Comparison of ENCODE assay signal across 26 cellular contexts in the genomic region with DNA sequence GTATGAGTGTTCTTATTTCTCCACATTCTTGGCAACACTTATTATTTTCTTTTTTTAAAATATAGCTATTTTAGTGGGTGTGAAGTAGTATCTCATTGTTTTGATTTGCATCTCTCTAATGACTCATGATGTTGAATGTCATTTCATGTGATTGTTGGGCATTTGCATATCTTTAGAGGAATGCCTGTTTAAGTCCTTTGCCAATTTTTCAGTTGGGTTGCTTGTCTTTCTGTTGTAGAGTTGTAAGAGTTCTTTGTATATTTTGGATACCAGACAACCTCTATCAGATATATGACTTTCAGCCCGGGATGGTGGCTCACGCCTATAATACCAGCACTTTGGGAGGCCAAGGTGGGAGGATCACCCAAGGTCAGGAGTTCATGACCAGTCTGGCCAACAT. TPM values are rescaled to one million over a fixed set of nuclear protein-coding genes. Genes with fewer than 3 reads are reported as not detected.
DNase-seq lines count a peak whose midpoint lies in the region; ATAC-seq and TF ChIP-seq lines count a peak whose summit lies in the region.
"Had no signal": no experiment of that assay in that cellular context is flagged by ENCODE, and none has a peak within 500 bp of the region (broad histone marks: within the 10 kb centered on the region; RNA-seq: fewer than 3 reads in every experiment).

No MANE protein-coding gene starts in this region.

- TF ChIP-seq POLR2A in HCT116 (IDR thresholded peaks at IDR 0.05; ENCODE audit: borderline replicate concordance, extremely low read depth, insufficient read depth, insufficient read length): no peak

- ATAC-seq in HCT116 (no peak), HG03469 (IDR thresholded peaks at IDR 0.05; ENCODE audit: unreplicated experiment) (no peak), HG03045 (IDR thresholded peaks at IDR 0.05; ENCODE audit: unreplicated experiment) (no peak)
- ATAC-seq: activated T-cell treated with anti-CD3 and anti-CD28 coated beads, Interleukin-2, amount 50 U/mL, for 4 hours; effector memory CD8-positive, alpha-beta T cell; heart left ventricle; HepG2; left lobe of liver; Panc1; pancreas; right lobe of liver; T-cell had no signal

- H3K36me3 ChIP-seq in ACC112 (ENCODE audit: insufficient read depth, low read length) (no peaks in the 10 kb centered on the region), HCT116 (ENCODE audit: control insufficient read depth in 1 of 2, insufficient read depth in 2 of 2, low read length in 2 of 2) (no peaks in the 10 kb centered on the region)
- H3K36me3 ChIP-seq: heart left ventricle, pancreas, right lobe of liver, SJCRH30 had no signal

- intact Hi-C loops in HCT116 (cut with micrococcal nuclease): no loop called here

- CTCF ChIA-PET in HCT116 (lab: Charles Lee): no interaction called here

- in situ Hi-C loops in astrocyte of the spinal cord (cut with HindIII; ENCODE audit: low sequenced_read_pairs) (no loop called here), ACHN (cut with HindIII; ENCODE audit: low pct_ligation_motif_present, low pct_unique_long_range_greater_than_20kb, low sequenced_read_pairs) (no loop called here)

- BruUV-seq in HCT116 (replicated peaks; lab: Mats Ljungman, UMichigan): no TSS peak

- H3K27ac ChIP-seq in ACC112 (ENCODE audit: low read depth, low read length) (0 out of 2 replicates have a peak overlapping the region, but pooled peaks have one; percentile 13), HCT116 (ENCODE audit: low read depth, low read length) (no peak overlapping the region)
- H3K27ac ChIP-seq: heart left ventricle, pancreas, right lobe of liver, SJCRH30 had no signal

- H3K9me3 ChIP-seq in HCT116 (ENCODE audit: control insufficient read depth in 1 of 2, insufficient read depth in 1 of 2, low read depth in 1 of 2, low read length in 2 of 2): no peaks in the 10 kb centered on the region
- H3K9me3 ChIP-seq: heart left ventricle, pancreas, right lobe of liver, SJCRH30 had no signal

- H2AFZ ChIP-seq in ACC112 (ENCODE audit: low read length, unreplicated experiment) (no peak overlapping the region), HCT116 (ENCODE audit: low read depth, low read length, poor library complexity, severe bottlenecking) (peak overlapping the region; percentile 65)

- H3K9ac ChIP-seq in HCT116 (ENCODE audit: low read length): no peak overlapping the region

- no peaks in the 10 kb centered on the region; the same call in 1 of the 2 replicates for H4K20me1 ChIP-seq in HCT116 (ENCODE audit: insufficient read depth)

- H3K4me1 ChIP-seq in ACC112 (ENCODE audit: control insufficient read depth, insufficient read depth, low read length, unreplicated experiment) (peaks cover 15% of the 10 kb centered on the region), HCT116 (ENCODE audit: control insufficient read depth in 1 of 2, insufficient read depth in 2 of 2, low read length in 2 of 2) (peaks cover 0 to 7% of the 10 kb centered on the region in 2 experiments; a peak in 3 of 4 replicates)
- H3K4me1 ChIP-seq: pancreas, right lobe of liver, SJCRH30 had no signal

- no peak for DNase-seq in HCT116 (ENCODE audit: low read depth, low spot score)
- DNase-seq in astrocyte of the spinal cord (ENCODE audit: low read depth, low spot score): peak; percentile 54
- peak; percentile 98 for DNase-seq in fibroblast of the aortic adventitia (ENCODE audit: low read depth)
- no peak for DNase-seq in ACHN
- DNase-seq in UCSD-AML1 (lab: John Stamatoyannopoulos, UW; ENCODE audit: unreplicated experiment): no peak
- DNase-seq: activated naive CD4-positive, alpha-beta T cell treated with anti-CD3 and anti-CD28 coated beads for 36 hours; activated T-cell treated with anti-CD3 and anti-CD28 coated beads, Interleukin-2, amount 50 U/mL, for 4 hours; aorta; C1 segment of cervical spinal cord; effector memory CD8-positive, alpha-beta T cell; GF-D8; heart left ventricle; midbrain; NCI-H1436 treated with DMSO at 0.1 percent for 48 hours; NCI-H524; pancreas; right lobe of liver; SJCRH30; stimulated activated CD4-positive, alpha-beta T cell treated with anti-CD3 and anti-CD28 coated beads, Interleukin-15, amount 100 ng/mL, for 24 hours; T-cell had no signal

- TF ChIP-seq CTCF in HCT116 (IDR thresholded peaks at IDR 0.05 in 2 of 3, conservative IDR thresholded peaks at IDR 0.05 in 1 of 3; ENCODE audit: borderline replicate concordance in 1 of 3, insufficient read depth in 1 of 3, low read depth in 2 of 3, low read length in 2 of 3): no peak
- TF ChIP-seq CTCF in astrocyte of the spinal cord (IDR thresholded peaks at IDR 0.05; ENCODE audit: low read depth, low read length): no peak
- TF ChIP-seq CTCF in fibroblast of the aortic adventitia (IDR thresholded peaks at IDR 0.05; ENCODE audit: insufficient read depth, low read length): no peak

- no peak overlapping the region for H3K4me2 ChIP-seq in HCT116 (ENCODE audit: low read length)

- H3K27me3 ChIP-seq in ACC112 (ENCODE audit: insufficient read depth, low read length): no peaks in the 10 kb centered on the region
- no peaks in the 10 kb centered on the region for H3K27me3 ChIP-seq in HCT116 (ENCODE audit: insufficient read depth, low read length)
- H3K27me3 ChIP-seq: pancreas, SJCRH30 had no signal

- no peaks in the 10 kb centered on the region for H3K9me2 ChIP-seq in HCT116 (ENCODE audit: insufficient read depth)

- RAD21 ChIA-PET in HCT116 (lab: Charles Lee; ENCODE audit: low non-redundant PET in 1 of 2, low total read pairs in 2 of 2, uncharacterized antibody in 2 of 2, unreplicated experiment in 2 of 2): no interaction called here

- POLR2A ChIA-PET in HCT116 (lab: Charles Lee): no interaction called here

- TF ChIP-seq RAD21 in HCT116 (IDR thresholded peaks at IDR 0.05; ENCODE audit: low read depth): no peak

- H3K79me2 ChIP-seq in ACC112 (ENCODE audit: control insufficient read depth, insufficient read depth, low read length, unreplicated experiment): no peaks in the 10 kb centered on the region
- no peaks in the 10 kb centered on the region for H3K79me2 ChIP-seq in HCT116 (ENCODE audit: insufficient read depth, low read length)

- H3K4me3 ChIP-seq in ACC112 (ENCODE audit: low read depth, low read length) (no peak overlapping the region), HCT116 (replicated peaks in 1 of 2; ENCODE audit: low read depth in 1 of 2, low read length in 2 of 2) (no peak overlapping the region), astrocyte of the spinal cord (ENCODE audit: low read depth, low read length) (no peak overlapping the region), fibroblast of the aortic adventitia (ENCODE audit: low read depth, low read length) (no peak overlapping the region)
- H3K4me3 ChIP-seq: heart left ventricle, pancreas, right lobe of liver, SJCRH30 had no signal

TF ChIP-seq in HCT116, 20 proteins besides CTCF, POLR2A, EP300 and RAD21:
- TF ChIP-seq EGR1 (IDR thresholded peaks at IDR 0.05; ENCODE audit: low read depth): no peak
- TF ChIP-seq, protein P1, sequence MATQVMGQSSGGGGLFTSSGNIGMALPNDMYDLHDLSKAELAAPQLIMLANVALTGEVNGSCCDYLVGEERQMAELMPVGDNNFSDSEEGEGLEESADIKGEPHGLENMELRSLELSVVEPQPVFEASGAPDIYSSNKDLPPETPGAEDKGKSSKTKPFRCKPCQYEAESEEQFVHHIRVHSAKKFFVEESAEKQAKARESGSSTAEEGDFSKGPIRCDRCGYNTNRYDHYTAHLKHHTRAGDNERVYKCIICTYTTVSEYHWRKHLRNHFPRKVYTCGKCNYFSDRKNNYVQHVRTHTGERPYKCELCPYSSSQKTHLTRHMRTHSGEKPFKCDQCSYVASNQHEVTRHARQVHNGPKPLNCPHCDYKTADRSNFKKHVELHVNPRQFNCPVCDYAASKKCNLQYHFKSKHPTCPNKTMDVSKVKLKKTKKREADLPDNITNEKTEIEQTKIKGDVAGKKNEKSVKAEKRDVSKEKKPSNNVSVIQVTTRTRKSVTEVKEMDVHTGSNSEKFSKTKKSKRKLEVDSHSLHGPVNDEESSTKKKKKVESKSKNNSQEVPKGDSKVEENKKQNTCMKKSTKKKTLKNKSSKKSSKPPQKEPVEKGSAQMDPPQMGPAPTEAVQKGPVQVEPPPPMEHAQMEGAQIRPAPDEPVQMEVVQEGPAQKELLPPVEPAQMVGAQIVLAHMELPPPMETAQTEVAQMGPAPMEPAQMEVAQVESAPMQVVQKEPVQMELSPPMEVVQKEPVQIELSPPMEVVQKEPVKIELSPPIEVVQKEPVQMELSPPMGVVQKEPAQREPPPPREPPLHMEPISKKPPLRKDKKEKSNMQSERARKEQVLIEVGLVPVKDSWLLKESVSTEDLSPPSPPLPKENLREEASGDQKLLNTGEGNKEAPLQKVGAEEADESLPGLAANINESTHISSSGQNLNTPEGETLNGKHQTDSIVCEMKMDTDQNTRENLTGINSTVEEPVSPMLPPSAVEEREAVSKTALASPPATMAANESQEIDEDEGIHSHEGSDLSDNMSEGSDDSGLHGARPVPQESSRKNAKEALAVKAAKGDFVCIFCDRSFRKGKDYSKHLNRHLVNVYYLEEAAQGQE (IDR thresholded peaks at IDR 0.05; ENCODE audit: low read depth): no peak

RNA-seq across cellular contexts. Expression of gene POPDC3, which starts 5.1 kb away (rescaled TPM):
- 10.1 TPM for total RNA-seq in HCT116 (2021; ENCODE audit: unreplicated experiment)
- 4.2 and 7.8 TPM in 2 replicates for polyA plus RNA-seq in HCT116 (2012)
- 7.5 and 33.7 TPM in 2 replicates for total RNA-seq in fibroblast of the aortic adventitia (ENCODE audit: low replicate concordance)
- total RNA-seq: activated naive CD4-positive, alpha-beta T cell treated with anti-CD3 and anti-CD28 coated beads for 36 hours; activated T-cell treated with anti-CD3 and anti-CD28 coated beads, Interleukin-2, amount 50 U/mL, for 4 hours; aorta; left lobe of liver; right lobe of liver; T-cell had no signal

Comparison
In these comparisons a context has a peak if more than half of its experiments do, and no peak if none do; other contexts are left out.
1. DNase-seq: peak in astrocyte of the spinal cord (single experiment) and fibroblast of the aortic adventitia (single experiment); none in HCT116 (single experiment), ACHN (single experiment) and UCSD-AML1 (single experiment).